Comparison of ENCODE assay signal across 1 cellular context in the genomic region with DNA sequence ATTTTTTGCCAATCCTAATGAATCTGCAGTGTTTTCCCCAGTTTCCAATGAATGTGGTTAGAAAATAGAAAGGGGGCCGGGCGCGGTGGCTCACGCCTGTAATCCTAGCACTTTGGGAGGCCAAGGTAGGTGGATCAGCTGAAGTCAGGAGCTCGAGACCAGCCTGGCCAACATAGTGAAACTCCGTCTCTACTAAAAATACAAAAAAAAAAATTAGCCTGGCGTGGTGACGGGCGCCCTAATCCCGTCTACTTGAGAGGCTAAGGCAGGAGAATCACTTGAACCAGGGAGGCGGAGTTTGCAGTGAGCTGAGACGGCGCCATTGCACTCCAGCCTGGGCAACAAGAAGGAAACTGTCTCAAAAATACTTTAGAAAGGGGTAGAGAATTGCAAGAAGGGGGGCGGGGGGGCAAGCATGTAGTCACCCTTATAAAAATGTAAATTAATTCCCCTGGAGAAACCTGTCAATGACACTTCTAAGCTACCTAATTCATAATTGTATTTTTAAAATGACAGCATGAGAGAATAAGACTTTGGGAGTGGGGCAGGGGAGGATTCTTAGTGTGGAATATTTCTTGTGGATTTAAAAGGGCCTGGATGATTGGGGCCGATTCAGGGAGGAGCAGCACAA.
TF ChIP-seq lines count a peak whose summit lies in the region.

No MANE protein-coding gene starts in this region.

TF ChIP-seq in GM23338, 12 proteins besides CTCF, POLR2A, EP300 and RAD21 (continued from another document):
- TF ChIP-seq, protein P1, sequence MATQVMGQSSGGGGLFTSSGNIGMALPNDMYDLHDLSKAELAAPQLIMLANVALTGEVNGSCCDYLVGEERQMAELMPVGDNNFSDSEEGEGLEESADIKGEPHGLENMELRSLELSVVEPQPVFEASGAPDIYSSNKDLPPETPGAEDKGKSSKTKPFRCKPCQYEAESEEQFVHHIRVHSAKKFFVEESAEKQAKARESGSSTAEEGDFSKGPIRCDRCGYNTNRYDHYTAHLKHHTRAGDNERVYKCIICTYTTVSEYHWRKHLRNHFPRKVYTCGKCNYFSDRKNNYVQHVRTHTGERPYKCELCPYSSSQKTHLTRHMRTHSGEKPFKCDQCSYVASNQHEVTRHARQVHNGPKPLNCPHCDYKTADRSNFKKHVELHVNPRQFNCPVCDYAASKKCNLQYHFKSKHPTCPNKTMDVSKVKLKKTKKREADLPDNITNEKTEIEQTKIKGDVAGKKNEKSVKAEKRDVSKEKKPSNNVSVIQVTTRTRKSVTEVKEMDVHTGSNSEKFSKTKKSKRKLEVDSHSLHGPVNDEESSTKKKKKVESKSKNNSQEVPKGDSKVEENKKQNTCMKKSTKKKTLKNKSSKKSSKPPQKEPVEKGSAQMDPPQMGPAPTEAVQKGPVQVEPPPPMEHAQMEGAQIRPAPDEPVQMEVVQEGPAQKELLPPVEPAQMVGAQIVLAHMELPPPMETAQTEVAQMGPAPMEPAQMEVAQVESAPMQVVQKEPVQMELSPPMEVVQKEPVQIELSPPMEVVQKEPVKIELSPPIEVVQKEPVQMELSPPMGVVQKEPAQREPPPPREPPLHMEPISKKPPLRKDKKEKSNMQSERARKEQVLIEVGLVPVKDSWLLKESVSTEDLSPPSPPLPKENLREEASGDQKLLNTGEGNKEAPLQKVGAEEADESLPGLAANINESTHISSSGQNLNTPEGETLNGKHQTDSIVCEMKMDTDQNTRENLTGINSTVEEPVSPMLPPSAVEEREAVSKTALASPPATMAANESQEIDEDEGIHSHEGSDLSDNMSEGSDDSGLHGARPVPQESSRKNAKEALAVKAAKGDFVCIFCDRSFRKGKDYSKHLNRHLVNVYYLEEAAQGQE (IDR thresholded peaks at IDR 0.05; ENCODE audit: unreplicated experiment): no peak
- TF ChIP-seq EZH2phosphoT487 (IDR thresholded peaks at IDR 0.05; ENCODE audit: unreplicated experiment): no peak
- no peak for TF ChIP-seq ZNF331 (CRISPR knock-in tag; IDR thresholded peaks at IDR 0.05; ENCODE audit: low read depth)
- no peak for TF ChIP-seq NANOG (IDR thresholded peaks at IDR 0.05; ENCODE audit: borderline replicate concordance)
- TF ChIP-seq EZH2 (IDR thresholded peaks at IDR 0.05; ENCODE audit: low read depth, unreplicated experiment): no peak
- TF ChIP-seq CREB1 (CRISPR knock-in tag; IDR thresholded peaks at IDR 0.05; ENCODE audit: low read depth): no peak
- TF ChIP-seq POLR2AphosphoS5 (IDR thresholded peaks at IDR 0.05; ENCODE audit: low read depth): no peak
- TF ChIP-seq JUNB (IDR thresholded peaks at IDR 0.05; ENCODE audit: unreplicated experiment): no peak
- TF ChIP-seq ZNF114 (CRISPR knock-in tag; IDR thresholded peaks at IDR 0.05): no peak
TF ChIP-seq in GM23338: peak in this region for 0.
